Comparison of ENCODE assay signal across 2 cellular contexts in the genomic region with DNA sequence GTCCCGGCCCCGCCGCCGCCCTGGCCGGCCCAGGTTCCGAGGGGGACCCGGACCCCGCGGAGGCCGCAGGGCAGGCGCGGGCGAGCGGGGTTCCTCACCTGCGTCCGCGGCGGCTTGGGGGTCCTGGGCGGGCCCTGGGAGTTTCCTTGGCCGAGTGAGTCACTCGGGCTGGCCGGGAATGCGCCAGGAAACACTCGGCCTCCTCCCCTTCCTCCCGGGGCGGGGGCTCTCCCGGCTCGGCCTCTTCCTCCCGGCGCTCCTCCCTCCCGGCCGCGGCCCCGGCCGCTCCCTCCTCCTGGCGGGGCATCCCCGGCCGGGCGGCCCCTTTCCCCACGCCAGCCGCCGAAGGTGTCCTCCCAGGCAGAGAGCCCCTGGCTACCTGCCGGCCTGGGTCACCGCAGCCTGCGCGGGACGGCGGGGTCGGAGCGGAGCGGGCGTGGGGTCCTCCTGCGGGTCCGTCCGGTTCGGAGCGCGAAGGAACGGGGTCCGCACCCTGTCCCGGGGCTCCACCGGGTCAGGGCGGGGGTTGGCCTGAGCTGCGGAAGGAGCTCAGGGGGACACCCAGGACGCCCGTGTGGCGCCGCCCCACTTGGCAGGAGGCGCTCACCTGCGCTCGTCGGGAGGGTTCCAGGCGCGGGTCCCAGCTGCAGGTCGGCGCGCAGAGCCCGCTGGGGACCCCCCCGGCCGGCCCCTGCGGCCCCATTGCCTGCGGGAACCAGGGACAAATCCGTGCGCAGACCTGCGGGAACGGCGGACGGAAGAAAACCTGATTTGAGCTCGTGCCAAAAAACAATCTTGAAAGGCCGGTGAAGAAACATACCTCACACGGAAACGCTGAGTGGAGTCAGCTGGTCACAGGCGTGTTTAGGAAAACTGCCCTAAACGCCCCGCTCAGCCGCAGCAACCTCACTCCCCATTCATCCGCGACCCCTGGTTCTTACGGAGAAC.
TF ChIP-seq lines count a peak whose summit lies in the region.

A gene (minus strand): TSS at position 180 of the 948 bp plus-strand sequence. CDS start 33,083 bp downstream, outside the sequence.

TF ChIP-seq in GM23338, 12 proteins besides CTCF, POLR2A, EP300 and RAD21 (continues in another document):
- TF ChIP-seq, protein P1, sequence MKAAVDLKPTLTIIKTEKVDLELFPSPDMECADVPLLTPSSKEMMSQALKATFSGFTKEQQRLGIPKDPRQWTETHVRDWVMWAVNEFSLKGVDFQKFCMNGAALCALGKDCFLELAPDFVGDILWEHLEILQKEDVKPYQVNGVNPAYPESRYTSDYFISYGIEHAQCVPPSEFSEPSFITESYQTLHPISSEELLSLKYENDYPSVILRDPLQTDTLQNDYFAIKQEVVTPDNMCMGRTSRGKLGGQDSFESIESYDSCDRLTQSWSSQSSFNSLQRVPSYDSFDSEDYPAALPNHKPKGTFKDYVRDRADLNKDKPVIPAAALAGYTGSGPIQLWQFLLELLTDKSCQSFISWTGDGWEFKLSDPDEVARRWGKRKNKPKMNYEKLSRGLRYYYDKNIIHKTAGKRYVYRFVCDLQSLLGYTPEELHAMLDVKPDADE (IDR thresholded peaks at IDR 0.05), result no peak
- TF ChIP-seq POLR2AphosphoS5 (IDR thresholded peaks at IDR 0.05; ENCODE audit: low read depth), result peak; percentile 55; the same call in 1 of the 2 replicates
- no peak for TF ChIP-seq EZH2phosphoT487 (IDR thresholded peaks at IDR 0.05; ENCODE audit: unreplicated experiment)
- no peak for TF ChIP-seq ZNF114 (CRISPR knock-in tag; IDR thresholded peaks at IDR 0.05)
- TF ChIP-seq, protein P2, sequence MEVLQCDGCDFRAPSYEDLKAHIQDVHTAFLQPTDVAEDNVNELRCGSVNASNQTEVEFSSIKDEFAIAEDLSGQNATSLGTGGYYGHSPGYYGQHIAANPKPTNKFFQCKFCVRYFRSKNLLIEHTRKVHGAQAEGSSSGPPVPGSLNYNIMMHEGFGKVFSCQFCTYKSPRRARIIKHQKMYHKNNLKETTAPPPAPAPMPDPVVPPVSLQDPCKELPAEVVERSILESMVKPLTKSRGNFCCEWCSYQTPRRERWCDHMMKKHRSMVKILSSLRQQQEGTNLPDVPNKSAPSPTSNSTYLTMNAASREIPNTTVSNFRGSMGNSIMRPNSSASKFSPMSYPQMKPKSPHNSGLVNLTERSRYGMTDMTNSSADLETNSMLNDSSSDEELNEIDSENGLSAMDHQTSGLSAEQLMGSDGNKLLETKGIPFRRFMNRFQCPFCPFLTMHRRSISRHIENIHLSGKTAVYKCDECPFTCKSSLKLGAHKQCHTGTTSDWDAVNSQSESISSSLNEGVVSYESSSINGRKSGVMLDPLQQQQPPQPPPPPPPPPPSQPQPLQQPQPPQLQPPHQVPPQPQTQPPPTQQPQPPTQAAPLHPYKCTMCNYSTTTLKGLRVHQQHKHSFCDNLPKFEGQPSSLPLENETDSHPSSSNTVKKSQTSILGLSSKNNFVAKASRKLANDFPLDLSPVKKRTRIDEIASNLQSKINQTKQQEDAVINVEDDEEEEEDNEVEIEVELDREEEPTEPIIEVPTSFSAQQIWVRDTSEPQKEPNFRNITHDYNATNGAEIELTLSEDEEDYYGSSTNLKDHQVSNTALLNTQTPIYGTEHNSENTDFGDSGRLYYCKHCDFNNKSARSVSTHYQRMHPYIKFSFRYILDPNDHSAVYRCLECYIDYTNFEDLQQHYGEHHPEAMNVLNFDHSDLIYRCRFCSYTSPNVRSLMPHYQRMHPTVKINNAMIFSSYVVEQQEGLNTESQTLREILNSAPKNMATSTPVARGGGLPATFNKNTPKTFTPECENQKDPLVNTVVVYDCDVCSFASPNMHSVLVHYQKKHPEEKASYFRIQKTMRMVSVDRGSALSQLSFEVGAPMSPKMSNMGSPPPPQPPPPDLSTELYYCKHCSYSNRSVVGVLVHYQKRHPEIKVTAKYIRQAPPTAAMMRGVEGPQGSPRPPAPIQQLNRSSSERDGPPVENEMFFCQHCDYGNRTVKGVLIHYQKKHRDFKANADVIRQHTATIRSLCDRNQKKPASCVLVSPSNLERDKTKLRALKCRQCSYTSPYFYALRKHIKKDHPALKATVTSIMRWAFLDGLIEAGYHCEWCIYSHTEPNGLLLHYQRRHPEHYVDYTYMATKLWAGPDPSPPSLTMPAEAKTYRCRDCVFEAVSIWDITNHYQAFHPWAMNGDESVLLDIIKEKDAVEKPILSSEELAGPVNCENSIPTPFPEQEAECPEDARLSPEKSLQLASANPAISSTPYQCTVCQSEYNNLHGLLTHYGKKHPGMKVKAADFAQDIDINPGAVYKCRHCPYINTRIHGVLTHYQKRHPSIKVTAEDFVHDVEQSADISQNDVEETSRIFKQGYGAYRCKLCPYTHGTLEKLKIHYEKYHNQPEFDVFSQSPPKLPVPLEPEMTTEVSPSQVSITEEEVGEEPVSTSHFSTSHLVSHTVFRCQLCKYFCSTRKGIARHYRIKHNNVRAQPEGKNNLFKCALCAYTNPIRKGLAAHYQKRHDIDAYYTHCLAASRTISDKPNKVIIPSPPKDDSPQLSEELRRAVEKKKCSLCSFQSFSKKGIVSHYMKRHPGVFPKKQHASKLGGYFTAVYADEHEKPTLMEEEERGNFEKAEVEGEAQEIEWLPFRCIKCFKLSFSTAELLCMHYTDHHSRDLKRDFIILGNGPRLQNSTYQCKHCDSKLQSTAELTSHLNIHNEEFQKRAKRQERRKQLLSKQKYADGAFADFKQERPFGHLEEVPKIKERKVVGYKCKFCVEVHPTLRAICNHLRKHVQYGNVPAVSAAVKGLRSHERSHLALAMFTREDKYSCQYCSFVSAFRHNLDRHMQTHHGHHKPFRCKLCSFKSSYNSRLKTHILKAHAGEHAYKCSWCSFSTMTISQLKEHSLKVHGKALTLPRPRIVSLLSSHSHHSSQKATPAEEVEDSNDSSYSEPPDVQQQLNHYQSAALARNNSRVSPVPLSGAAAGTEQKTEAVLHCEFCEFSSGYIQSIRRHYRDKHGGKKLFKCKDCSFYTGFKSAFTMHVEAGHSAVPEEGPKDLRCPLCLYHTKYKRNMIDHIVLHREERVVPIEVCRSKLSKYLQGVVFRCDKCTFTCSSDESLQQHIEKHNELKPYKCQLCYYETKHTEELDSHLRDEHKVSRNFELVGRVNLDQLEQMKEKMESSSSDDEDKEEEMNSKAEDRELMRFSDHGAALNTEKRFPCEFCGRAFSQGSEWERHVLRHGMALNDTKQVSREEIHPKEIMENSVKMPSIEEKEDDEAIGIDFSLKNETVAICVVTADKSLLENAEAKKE (CRISPR knock-in tag; IDR thresholded peaks at IDR 0.05), result no peak
- TF ChIP-seq ZNF331 (CRISPR knock-in tag; IDR thresholded peaks at IDR 0.05; ENCODE audit: low read depth), result no peak
- no peak for TF ChIP-seq NANOG (IDR thresholded peaks at IDR 0.05; ENCODE audit: borderline replicate concordance)

TF ChIP-seq in H1, 55 proteins besides CTCF, POLR2A, EP300 and RAD21:
- TF ChIP-seq, protein P3, sequence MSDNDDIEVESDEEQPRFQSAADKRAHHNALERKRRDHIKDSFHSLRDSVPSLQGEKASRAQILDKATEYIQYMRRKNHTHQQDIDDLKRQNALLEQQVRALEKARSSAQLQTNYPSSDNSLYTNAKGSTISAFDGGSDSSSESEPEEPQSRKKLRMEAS (IDR thresholded peaks at IDR 0.05), result peak; percentile 10; the same call in 1 of the 2 replicates
- TF ChIP-seq PHF8 (conservative IDR thresholded peaks at IDR 0.05; ENCODE audit: low read depth, low read length), result peak; percentile 37
- TF ChIP-seq KDM4A (IDR thresholded peaks at IDR 0.05; ENCODE audit: low read depth, low read length, severe bottlenecking), result peak; percentile 75
- TF ChIP-seq, protein P4, sequence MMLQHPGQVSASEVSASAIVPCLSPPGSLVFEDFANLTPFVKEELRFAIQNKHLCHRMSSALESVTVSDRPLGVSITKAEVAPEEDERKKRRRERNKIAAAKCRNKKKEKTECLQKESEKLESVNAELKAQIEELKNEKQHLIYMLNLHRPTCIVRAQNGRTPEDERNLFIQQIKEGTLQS (IDR thresholded peaks at IDR 0.05; ENCODE audit: insufficient read depth, low read depth, low read length), result no peak
- peak; percentile 58; the same call in 1 of the 2 replicates for TF ChIP-seq RBBP5 (IDR thresholded peaks at IDR 0.05; ENCODE audit: borderline replicate concordance, low read depth, low read length)
- TF ChIP-seq ASH2L (IDR thresholded peaks at IDR 0.05; ENCODE audit: low read length), result peak; percentile 37
- TF ChIP-seq JUND (IDR thresholded peaks at IDR 0.05; ENCODE audit: low read length), result peak; percentile 70
- TF ChIP-seq KDM5A (IDR thresholded peaks at IDR 0.05; ENCODE audit: low read length), result no peak
- TF ChIP-seq SP4 (IDR thresholded peaks at IDR 0.05; ENCODE audit: low read length), result no peak
- no peak for TF ChIP-seq SRF (IDR thresholded peaks at IDR 0.05; ENCODE audit: low read depth, low read length)
- TF ChIP-seq SIN3A (conservative IDR thresholded peaks at IDR 0.05 in 1 of 2, IDR thresholded peaks at IDR 0.05 in 1 of 2; ENCODE audit: low read depth in 1 of 2, low read length in 2 of 2), result no peak
- no peak for TF ChIP-seq RNF2 (IDR thresholded peaks at IDR 0.05; ENCODE audit: borderline replicate concordance, low read depth, low read length, missing control alignments, poor library complexity, severe bottlenecking)
